In genomic region chr11:115706735-115707134, GRCh38 we compare ENCODE assay signal across 21 cellular contexts.
DNase-seq lines count a peak whose midpoint lies in the region; ATAC-seq, FAIRE-seq and TF ChIP-seq lines count a peak whose summit lies in the region.
"Had no signal": no experiment of that assay in that cellular context is flagged by ENCODE, and none has a peak within 500 bp of the region (broad histone marks: within the 10 kb centered on the region; RNA-seq: fewer than 3 reads in every experiment).

No MANE protein-coding gene starts in this region.

- intact Hi-C loops in right lobe of liver (cut with DNase I) (no loop called here), HepG2 (cut with micrococcal nuclease; ENCODE audit: unreplicated experiment) (no loop called here), upper lobe of right lung (cut with DNase I) (no loop called here)

- no peak for TF ChIP-seq EP300 in HepG2 (IDR thresholded peaks at IDR 0.05; ENCODE audit: low read depth in 2 of 2, low read length in 2 of 2)
- no peak for TF ChIP-seq EP300 in HepG2 (CRISPR knock-in tag; IDR thresholded peaks at IDR 0.05; ENCODE audit: borderline replicate concordance)

- no peak overlapping the region for H3K4me3 Mint-ChIP-seq in neural crest cell
- no peak overlapping the region for H3K4me3 Mint-ChIP-seq in endothelial cell (ENCODE audit: unreplicated experiment)
- H3K4me3 Mint-ChIP-seq: CD4-positive, alpha-beta memory T cell had no signal

- H2AFZ ChIP-seq in HepG2 (ENCODE audit: low read length) = no peak overlapping the region

- H3K4me2 ChIP-seq in HepG2 (ENCODE audit: low read depth, low read length) = no peak overlapping the region
- H3K4me2 ChIP-seq: A549 had no signal

- peaks cover 31% of the 10 kb centered on the region for H3K4me1 Mint-ChIP-seq in neural crest cell
- peaks cover 12% of the 10 kb centered on the region for H3K4me1 Mint-ChIP-seq in endothelial cell (ENCODE audit: unreplicated experiment)

- H3K36me3 ChIP-seq in right lobe of liver (no peaks in the 10 kb centered on the region), HepG2 (replicated peaks in 1 of 2; ENCODE audit: control insufficient read depth in 1 of 2, insufficient read depth in 2 of 2, low read length in 2 of 2) (no peaks in the 10 kb centered on the region), upper lobe of right lung (no peaks in the 10 kb centered on the region)
- H3K36me3 ChIP-seq: Peyer's patch had no signal

- H3K27me3 Mint-ChIP-seq in neural crest cell (ENCODE audit: low read depth) = no peaks in the 10 kb centered on the region
- no peaks in the 10 kb centered on the region for H3K27me3 Mint-ChIP-seq in endothelial cell (ENCODE audit: unreplicated experiment)

- CTCF ChIA-PET in HepG2 (lab: Yijun Ruan, JAX; ENCODE audit: low intra/inter-chr PET ratio, low total read pairs) = no interaction called here

- H3K9me3 Mint-ChIP-seq in neural crest cell = peaks cover 3% of the 10 kb centered on the region
- H3K9me3 Mint-ChIP-seq in endothelial cell (ENCODE audit: unreplicated experiment) = no peaks in the 10 kb centered on the region

- TF ChIP-seq RAD21 in HepG2 (CRISPR knock-in tag; IDR thresholded peaks at IDR 0.05) = no peak

- peaks cover 2% of the 10 kb centered on the region for H3K36me3 Mint-ChIP-seq in neural crest cell (ENCODE audit: low read depth)
- no peaks in the 10 kb centered on the region for H3K36me3 Mint-ChIP-seq in endothelial cell (ENCODE audit: low read depth, unreplicated experiment)
- H3K36me3 Mint-ChIP-seq: CD4-positive, alpha-beta memory T cell had no signal

- POLR2A ChIA-PET in HepG2 (lab: Yijun Ruan, JAX) = no interaction called here

- H3K4me3 ChIP-seq in right lobe of liver (no peak overlapping the region), HepG2 (replicated peaks in 1 of 3; ENCODE audit: insufficient read depth in 1 of 3, low read depth in 2 of 3, low read length in 3 of 3) (no peak overlapping the region), astrocyte of the spinal cord (ENCODE audit: low read depth, low read length) (no peak overlapping the region), upper lobe of right lung (no peak overlapping the region), coronary artery (no peak overlapping the region)
- H3K4me3 ChIP-seq: A549, Peyer's patch had no signal

- DNase-seq in right lobe of liver = no peak
- no peak for DNase-seq in HepG2 (ENCODE audit: low spot score)
- DNase-seq in astrocyte of the spinal cord (ENCODE audit: low read depth, low spot score) = peak; percentile 15
- DNase-seq in neural crest cell (ENCODE audit: low read depth, low spot score) = no peak
- no peak for DNase-seq in upper lobe of right lung
- no peak for DNase-seq in endothelial cell (ENCODE audit: low spot score)
- no peak for DNase-seq in SIG-M5 treated with dmso at 0.1 percent for 504 hours (lab: John Stamatoyannopoulos, UW; ENCODE audit: unreplicated experiment)
- DNase-seq in coronary artery (ENCODE audit: low spot score) = no peak
- DNase-seq: CD4-positive, alpha-beta memory T cell; DND-41; GDM1; NCI-H1105 treated with DMSO at 0.1 percent for 48 hours; NCI-H187 treated with DMSO at 0.1 percent for 48 hours; NCI-H446; NCI-H774; Peyer's patch; SHP77 treated with DMSO at 0.1 percent for 48 hours had no signal

- FAIRE-seq in HepG2 (lab: Jason Lieb, UNC) = no peak
- FAIRE-seq: A549, D721Med, H1, HTR-8/SVneo had no signal

- ATAC-seq in right lobe of liver (peak in 3 of 4 donors; percentile 33 to 63 (median 42)), HepG2 (no peak), upper lobe of right lung (peak; percentile 43)
- ATAC-seq: A549 had no signal

- H3K27me3 ChIP-seq in right lobe of liver (no peaks in the 10 kb centered on the region), HepG2 (ENCODE audit: control insufficient read depth in 1 of 2, insufficient read depth in 2 of 2, low read length in 2 of 2) (peaks cover 1 to 20% of the 10 kb centered on the region in 2 experiments; a peak in 3 of 5 replicates), upper lobe of right lung (peaks cover 11% of the 10 kb centered on the region)
- H3K27me3 ChIP-seq: Peyer's patch had no signal

- H3K27ac Mint-ChIP-seq in neural crest cell (ENCODE audit: unreplicated experiment) (peak overlapping the region; percentile 17), endothelial cell (ENCODE audit: unreplicated experiment) (no peak overlapping the region)
- H3K27ac Mint-ChIP-seq: CD4-positive, alpha-beta memory T cell had no signal

- no peak for TF ChIP-seq CTCF in right lobe of liver (IDR thresholded peaks at IDR 0.05)
- no peak for TF ChIP-seq CTCF in HepG2 (CRISPR knock-in tag; IDR thresholded peaks at IDR 0.05)
- TF ChIP-seq CTCF in astrocyte of the spinal cord (IDR thresholded peaks at IDR 0.05; ENCODE audit: low read depth, low read length) = no peak
- no peak for TF ChIP-seq CTCF in neural crest cell (conservative IDR thresholded peaks at IDR 0.05)
- TF ChIP-seq CTCF in upper lobe of right lung (IDR thresholded peaks at IDR 0.05) = no peak
- no peak for TF ChIP-seq CTCF in endothelial cell (IDR thresholded peaks at IDR 0.05; ENCODE audit: unreplicated experiment)
- no peak for TF ChIP-seq CTCF in coronary artery (IDR thresholded peaks at IDR 0.05)

- no peaks in the 10 kb centered on the region for H3K79me2 ChIP-seq in HepG2 (ENCODE audit: insufficient read depth, low read length)

- TF ChIP-seq POLR2A in right lobe of liver (IDR thresholded peaks at IDR 0.05) (no peak), HepG2 (IDR thresholded peaks at IDR 0.05; ENCODE audit: insufficient read depth in 1 of 2, low read depth in 2 of 2, low read length in 2 of 2) (no peak)

- H3K9ac ChIP-seq in HepG2 (ENCODE audit: insufficient read depth, low read depth, low read length) = no peak overlapping the region

- H3K27ac ChIP-seq in right lobe of liver = peak overlapping the region in 1 of 3 donors; percentile 16
- no peak overlapping the region for H3K27ac ChIP-seq in HepG2 (ENCODE audit: extremely low read length, insufficient read depth, low read length)
- H3K27ac ChIP-seq in upper lobe of right lung = no peak overlapping the region
- H3K27ac ChIP-seq in coronary artery = no peak overlapping the region
- H3K27ac ChIP-seq: A549, Peyer's patch had no signal

- H3K4me1 ChIP-seq in right lobe of liver (no peaks in the 10 kb centered on the region), HepG2 (ENCODE audit: insufficient read depth, low read length) (no peaks in the 10 kb centered on the region), upper lobe of right lung (peaks cover 4% of the 10 kb centered on the region)
- H3K4me1 ChIP-seq: A549, Peyer's patch had no signal

- BruUV-seq in HepG2 (replicated peaks; lab: Mats Ljungman, UMichigan) = no TSS peak

- H3K9me3 ChIP-seq in right lobe of liver (no peaks in the 10 kb centered on the region), HepG2 (ENCODE audit: low read length) (no peaks in the 10 kb centered on the region), upper lobe of right lung (no peaks in the 10 kb centered on the region)
- H3K9me3 ChIP-seq: A549, Peyer's patch had no signal

- in situ Hi-C loops in HepG2 (cut with HindIII; ENCODE audit: extremely low pct_ligation_motif_present, low pct_unique_long_range_greater_than_20kb) = no loop called here
- in situ Hi-C loops in astrocyte of the spinal cord (cut with HindIII; ENCODE audit: low sequenced_read_pairs) = no loop called here

- H4K20me1 ChIP-seq in HepG2 (ENCODE audit: insufficient read depth, low read length) = no peaks in the 10 kb centered on the region

TF ChIP-seq in HepG2, 621 proteins besides CTCF, POLR2A, EP300 and RAD21 (continues in another document):
- TF ChIP-seq ZNF446 (CRISPR knock-in tag; IDR thresholded peaks at IDR 0.05) (no peak), NCOA5 (CRISPR knock-in tag; IDR thresholded peaks at IDR 0.05) (no peak), KDM3A (CRISPR knock-in tag; IDR thresholded peaks at IDR 0.05; ENCODE audit: low read depth) (no peak), ZNF33B (CRISPR knock-in tag; IDR thresholded peaks at IDR 0.05) (no peak), FOXC1 (CRISPR knock-in tag; IDR thresholded peaks at IDR 0.05; ENCODE audit: borderline replicate concordance) (no peak), ELK4 (CRISPR knock-in tag; IDR thresholded peaks at IDR 0.05; ENCODE audit: borderline replicate concordance) (no peak), ZNF329 (CRISPR knock-in tag; IDR thresholded peaks at IDR 0.05; ENCODE audit: low read depth) (no peak), RFXANK (CRISPR knock-in tag; IDR thresholded peaks at IDR 0.05) (no peak), SKIL (CRISPR knock-in tag; IDR thresholded peaks at IDR 0.05; ENCODE audit: borderline replicate concordance) (no peak)
